In genomic region chr4:115852767-115853091, GRCh38 we compare ENCODE assay signal across 14 cellular contexts.
A peak's percentile ranks its signal among the peaks of the same experiment; 100 is the strongest.
DNase-seq lines count a peak whose midpoint lies in the region; ATAC-seq and TF ChIP-seq lines count a peak whose summit lies in the region.
"Had no signal": no experiment of that assay in that cellular context is flagged by ENCODE, and none has a peak within 500 bp of the region (broad histone marks: within the 10 kb centered on the region; RNA-seq: fewer than 3 reads in every experiment).

No MANE protein-coding gene starts in this region.

- H3K79me1 ChIP-seq in H9 (ENCODE audit: insufficient read depth, low read depth, low read length, poor library complexity, severe bottlenecking), result no peaks in the 10 kb centered on the region

- no peak overlapping the region for H3T11ph ChIP-seq in H9 (ENCODE audit: low read length)

- no peak for TF ChIP-seq EP300 in esophagus muscularis mucosa (IDR thresholded peaks at IDR 0.05)

- H4K91ac ChIP-seq in H9 (ENCODE audit: insufficient read length, low read depth, low read length), result no peak overlapping the region

- H3K4me1 ChIP-seq in H9 (ENCODE audit: insufficient read depth, low read length) (no peaks in the 10 kb centered on the region), RWPE2 (ENCODE audit: insufficient read depth, poor library complexity, severe bottlenecking) (no peaks in the 10 kb centered on the region), body of pancreas (peaks cover 3% of the 10 kb centered on the region), esophagus muscularis mucosa (no peaks in the 10 kb centered on the region)
- H3K4me1 ChIP-seq: BLaER1 treated with 17β-estradiol and CSF1 and Interleukin-3, amounts not matched to agents 10 nM and 100 nM had no signal

- H3K27me3 Mint-ChIP-seq in H9 (ENCODE audit: low read depth) (no peaks in the 10 kb centered on the region; the same call in 1 of the 2 replicates), glutamatergic neuron (ENCODE audit: unreplicated experiment) (no peaks in the 10 kb centered on the region)

- H3K9me3 Mint-ChIP-seq in H9 (0 out of 5 replicates have a peak, but pooled peaks cover 0 to 3% of the 10 kb centered on the region in 2 experiments), glutamatergic neuron (ENCODE audit: unreplicated experiment) (peaks cover 3% of the 10 kb centered on the region)

- intact Hi-C loops in body of pancreas (cut with DNase I) (loop anchor here (10.0 kb wide), 1 partner anchor 758 kb away; no protein-coding TSS in a partner anchor), esophagus muscularis mucosa (cut with DNase I) (no loop called here)

- H3K4me3 Mint-ChIP-seq in H9 (no peak overlapping the region), glutamatergic neuron (ENCODE audit: unreplicated experiment) (no peak overlapping the region)

- no peak overlapping the region for H3K18ac ChIP-seq in H9 (ENCODE audit: insufficient read length, low read depth, low read length)

- no peak overlapping the region for H4K8ac ChIP-seq in H9 (replicated peaks; ENCODE audit: insufficient read length, low read depth, low read length)

- H2BK12ac ChIP-seq in H9 (ENCODE audit: insufficient read length, low read depth, low read length), result no peak overlapping the region

- H3K4ac ChIP-seq in H9 (ENCODE audit: low read depth, low read length), result no peak overlapping the region

- H3K23me2 ChIP-seq in H9 (ENCODE audit: insufficient read length, low read depth, low read length, poor library complexity, severe bottlenecking), result no peaks in the 10 kb centered on the region

- H3K27me3 ChIP-seq in H9 (ENCODE audit: insufficient read depth, low read length) (no peaks in the 10 kb centered on the region), RWPE2 (ENCODE audit: insufficient read depth, poor library complexity, severe bottlenecking) (no peaks in the 10 kb centered on the region), body of pancreas (no peaks in the 10 kb centered on the region), esophagus muscularis mucosa (no peaks in the 10 kb centered on the region)
- H3K27me3 ChIP-seq: BLaER1 treated with 17β-estradiol and CSF1 and Interleukin-3, amounts not matched to agents 10 nM and 100 nM; MG63 had no signal

- H3K36me3 Mint-ChIP-seq in H9 (ENCODE audit: insufficient read depth in 1 of 3, low read depth in 3 of 3) (peaks cover 0 to 2% (median 0%) of the 10 kb centered on the region in 3 experiments; a peak in 2 of 7 replicates), glutamatergic neuron (ENCODE audit: unreplicated experiment) (peaks cover 4% of the 10 kb centered on the region)

- no peak for DNase-seq in H9
- no peak for DNase-seq in RWPE2 (ENCODE audit: low spot score)
- no peak for DNase-seq in glutamatergic neuron
- DNase-seq in body of pancreas, result no peak
- DNase-seq in nucleus accumbens (lab: John Stamatoyannopoulos, UW), result no peak
- no peak for DNase-seq in esophagus muscularis mucosa (ENCODE audit: extremely low spot score)
- DNase-seq in GM10266 (ENCODE audit: extremely low spot score), result no peak
- DNase-seq: GOT3, MG63, NCI-H2081 treated with DMSO at 0.1 percent for 48 hours, NCI-H2227 treated with DMSO at 0.1 percent for 48 hours, SIG-M5 had no signal

- no peak overlapping the region for H2BK15ac ChIP-seq in H9 (ENCODE audit: low read depth, low read length)

- no peak overlapping the region for H2AK5ac ChIP-seq in H9 (ENCODE audit: insufficient read length, low read length)

- 0 out of 4 replicates have a peak, but pooled peaks cover 2 to 3% of the 10 kb centered on the region in 2 experiments for H3K4me1 Mint-ChIP-seq in H9
- H3K4me1 Mint-ChIP-seq in glutamatergic neuron (ENCODE audit: low read depth, unreplicated experiment), result peaks cover 5% of the 10 kb centered on the region

- H4K5ac ChIP-seq in H9 (ENCODE audit: insufficient read length, low read depth, low read length), result no peak overlapping the region

- H3K4me3 ChIP-seq in RWPE2 (ENCODE audit: severe bottlenecking), result no peak overlapping the region
- no peak overlapping the region for H3K4me3 ChIP-seq in body of pancreas
- no peak overlapping the region for H3K4me3 ChIP-seq in esophagus muscularis mucosa
- H3K4me3 ChIP-seq: BLaER1 treated with 17β-estradiol and CSF1 and Interleukin-3, amounts not matched to agents 10 nM and 100 nM; MG63 had no signal

- H3K79me2 ChIP-seq in H9 (ENCODE audit: insufficient read depth, low read length), result no peaks in the 10 kb centered on the region

- no peak for ATAC-seq in RWPE2 (ENCODE audit: low read depth)
- ATAC-seq in body of pancreas, result no peak

- no peak overlapping the region for H3K56ac ChIP-seq in H9 (ENCODE audit: insufficient read length, low read depth, low read length)

- H3K9me3 ChIP-seq in H9 (ENCODE audit: control insufficient read depth, low read depth, low read length) (no peaks in the 10 kb centered on the region), RWPE2 (ENCODE audit: severe bottlenecking) (no peaks in the 10 kb centered on the region), body of pancreas (no peaks in the 10 kb centered on the region), esophagus muscularis mucosa (no peaks in the 10 kb centered on the region)
- H3K9me3 ChIP-seq: BLaER1 treated with 17β-estradiol and CSF1 and Interleukin-3, amounts not matched to agents 10 nM and 100 nM; MG63 had no signal

- no peak overlapping the region for H3K9ac ChIP-seq in H9 (ENCODE audit: extremely low read depth, insufficient read length, low read length)
- H3K9ac ChIP-seq: BLaER1 treated with 17β-estradiol and CSF1 and Interleukin-3, amounts not matched to agents 10 nM and 100 nM had no signal

- no peak overlapping the region for H2AFZ ChIP-seq in H9 (ENCODE audit: low read length)

- no peak overlapping the region for H2BK120ac ChIP-seq in H9 (ENCODE audit: low read depth, low read length, poor library complexity, severe bottlenecking)

- H3K27ac Mint-ChIP-seq in H9 (no peak overlapping the region), glutamatergic neuron (ENCODE audit: unreplicated experiment) (no peak overlapping the region)

- no CpG with 5 or more reads among the region's 1 CpG for WGBS in H9 (ENCODE audit: extremely low coverage, insufficient read length, low lambda C conversion rate)
- WGBS in body of pancreas, 2 donors, result 64 to 81% methylated on average over 1 of the region's 1 CpG
- WGBS in esophagus muscularis mucosa, result 75% methylated on average over 1 of the region's 1 CpG

- no peaks in the 10 kb centered on the region for H4K20me1 ChIP-seq in H9 (ENCODE audit: control insufficient read depth, insufficient read depth, insufficient read length)
- H4K20me1 ChIP-seq: BLaER1 treated with 17β-estradiol and CSF1 and Interleukin-3, amounts not matched to agents 10 nM and 100 nM had no signal

- no peak overlapping the region for H2BK20ac ChIP-seq in H9 (ENCODE audit: low read depth, low read length, poor library complexity, severe bottlenecking)

- H3K27ac ChIP-seq in C4-2B, result no peak overlapping the region
- H3K27ac ChIP-seq in H9 (ENCODE audit: insufficient read length, low read depth, low read length), result no peak overlapping the region
- no peak overlapping the region for H3K27ac ChIP-seq in RWPE2 (ENCODE audit: poor library complexity, severe bottlenecking)
- no peak overlapping the region for H3K27ac ChIP-seq in body of pancreas
- H3K27ac ChIP-seq in esophagus muscularis mucosa (replicated peaks in 1 of 4), result no peak overlapping the region
- H3K27ac ChIP-seq: BLaER1 treated with 17β-estradiol and CSF1 and Interleukin-3, amounts not matched to agents 10 nM and 100 nM had no signal

- no peak overlapping the region for H3K23ac ChIP-seq in H9 (ENCODE audit: insufficient read length, low read depth, low read length)

- no peak overlapping the region for H2BK5ac ChIP-seq in H9 (ENCODE audit: insufficient read length, low read length)

- TF ChIP-seq POLR2A in body of pancreas (IDR thresholded peaks at IDR 0.05), result no peak
- no peak for TF ChIP-seq POLR2A in esophagus muscularis mucosa (IDR thresholded peaks at IDR 0.05; ENCODE audit: low read depth)

- H3K4me2 ChIP-seq in H9 (ENCODE audit: insufficient read depth, insufficient read length, low read length), result no peak overlapping the region
- H3K4me2 ChIP-seq: BLaER1 treated with 17β-estradiol and CSF1 and Interleukin-3, amounts not matched to agents 10 nM and 100 nM had no signal

- no peaks in the 10 kb centered on the region for H3K36me3 ChIP-seq in RWPE2 (ENCODE audit: low read depth)
- no peaks in the 10 kb centered on the region for H3K36me3 ChIP-seq in body of pancreas (replicated peaks in 1 of 2; ENCODE audit: insufficient read depth in 1 of 2, low read depth in 2 of 2)
- H3K36me3 ChIP-seq in esophagus muscularis mucosa, result no peaks in the 10 kb centered on the region
- H3K36me3 ChIP-seq: BLaER1 treated with 17β-estradiol and CSF1 and Interleukin-3, amounts not matched to agents 10 nM and 100 nM; MG63 had no signal

- no peak overlapping the region for H3K14ac ChIP-seq in H9 (ENCODE audit: insufficient read depth, low read length)

- peak; percentile 54 for TF ChIP-seq CTCF in C4-2B (conservative IDR thresholded peaks at IDR 0.05)
- peak; percentile 15; the same call in 1 of the 3 replicates for TF ChIP-seq CTCF in H9 (conservative IDR thresholded peaks at IDR 0.05)
- TF ChIP-seq CTCF in RWPE2 (IDR thresholded peaks at IDR 0.05; ENCODE audit: poor library complexity, severe bottlenecking), result peak; percentile 50
- TF ChIP-seq CTCF in glutamatergic neuron (IDR thresholded peaks at IDR 0.05; ENCODE audit: partially characterized antibody, unreplicated experiment), result peak; percentile 49
- peak in 1 of 7 experiments; percentile 5 for TF ChIP-seq CTCF in body of pancreas (IDR thresholded peaks at IDR 0.05)
- no peak for TF ChIP-seq CTCF in esophagus muscularis mucosa (IDR thresholded peaks at IDR 0.05)
- TF ChIP-seq CTCF in GM10266 (IDR thresholded peaks at IDR 0.05; ENCODE audit: control insufficient read depth, insufficient read depth, low read depth, missing control alignments), result no peak

Comparison
In these comparisons a context has a peak if more than half of its experiments do, and no peak if none do; other contexts are left out.
1. CTCF ChIP-seq: peak in C4-2B (single experiment), H9 (single experiment), RWPE2 (single experiment) and glutamatergic neuron (single experiment); none in esophagus muscularis mucosa (0 of 3) and GM10266 (single experiment).